Comparison of ENCODE assay signal across 3 cellular contexts in genomic region chr19:38488096-38488495, GRCh38.
TF ChIP-seq lines count a peak whose summit lies in the region.

No MANE protein-coding gene starts in this region.

TF ChIP-seq in HEK293, 187 proteins besides CTCF, POLR2A, EP300 and RAD21:
- no peak for TF ChIP-seq MZF1 (tag by site-specific recombination; IDR thresholded peaks at IDR 0.05; ENCODE audit: borderline replicate concordance)
- TF ChIP-seq ZNF148 (tag by site-specific recombination; IDR thresholded peaks at IDR 0.05; ENCODE audit: borderline replicate concordance) = peak; percentile 67; the same call in 1 of the 2 replicates
- TF ChIP-seq ZNF654 (tag by site-specific recombination; IDR thresholded peaks at IDR 0.05; ENCODE audit: low read depth) = no peak
- TF ChIP-seq ZNF513 (tag by site-specific recombination; IDR thresholded peaks at IDR 0.05) = no peak
- TF ChIP-seq HOXD13 (CRISPR knock-in tag; IDR thresholded peaks at IDR 0.05; ENCODE audit: borderline replicate concordance) = no peak
- peak; percentile 77; the same call in 1 of the 2 replicates for TF ChIP-seq ZNF747 (tag by site-specific recombination; IDR thresholded peaks at IDR 0.05)
- no peak for TF ChIP-seq KLF17 (tag by site-specific recombination; IDR thresholded peaks at IDR 0.05)
- 0 out of 2 replicates have a peak, but pooled peaks have one; percentile 12 for TF ChIP-seq ZNF658 (tag by site-specific recombination; IDR thresholded peaks at IDR 0.05)
- TF ChIP-seq ZNF768 (tag by site-specific recombination; IDR thresholded peaks at IDR 0.05) = no peak
- peak; percentile 92 for TF ChIP-seq ZNF366 (tag by site-specific recombination; conservative IDR thresholded peaks at IDR 0.05)

TF ChIP-seq in H1, 55 proteins besides CTCF, POLR2A, EP300 and RAD21:
- TF ChIP-seq ATF3 (IDR thresholded peaks at IDR 0.05; ENCODE audit: insufficient read depth, low read depth, low read length) = no peak
- TF ChIP-seq TCF12 (IDR thresholded peaks at IDR 0.05; ENCODE audit: low read depth, low read length) = no peak
- no peak for TF ChIP-seq CHD7 (IDR thresholded peaks at IDR 0.05; ENCODE audit: insufficient replicate concordance, low read length)
- TF ChIP-seq EGR1 (IDR thresholded peaks at IDR 0.05; ENCODE audit: borderline replicate concordance, low read depth, low read length) = no peak
- TF ChIP-seq JUND (IDR thresholded peaks at IDR 0.05; ENCODE audit: low read length) = no peak
- TF ChIP-seq E2F6 (IDR thresholded peaks at IDR 0.05) = no peak

TF ChIP-seq in GM23338, 12 proteins besides CTCF, POLR2A, EP300 and RAD21 (continued from another document):
- TF ChIP-seq EZH2phosphoT487 (IDR thresholded peaks at IDR 0.05; ENCODE audit: unreplicated experiment) = no peak
- no peak for TF ChIP-seq REST (IDR thresholded peaks at IDR 0.05; ENCODE audit: unreplicated experiment)
- no peak for TF ChIP-seq ETS1 (IDR thresholded peaks at IDR 0.05)
